Comparison of ENCODE assay signal across 8 cellular contexts in genomic region chr2:189698020-189698887, GRCh38. TPM values are rescaled to one million over a fixed set of nuclear protein-coding genes. Genes with fewer than 3 reads are reported as not detected.
DNase-seq lines count a peak whose midpoint lies in the region; ATAC-seq and TF ChIP-seq lines count a peak whose summit lies in the region.

No MANE protein-coding gene starts in this region.

- POLR2A ChIA-PET in activated B cell treated with CpG ODN at 0.5 μM for 24 hours (lab: Charles Lee): interaction anchor here (1.0 kb wide), 2 partner anchors 25 to 37 kb away, joined by 3 to 4 read pairs; partner anchors contain the start of gene ASNSD1

- DNase-seq in DMS114 treated with DMSO at 0.1 percent for 48 hours (lab: John Stamatoyannopoulos, UW; ENCODE audit: unreplicated experiment): peak; percentile 62
- DNase-seq in MV-4-11 (lab: John Stamatoyannopoulos, UW): peak; percentile 16
- DNase-seq in activated B cell treated with CpG ODN at 0.5 μM for 24 hours: no peak
- peak; percentile 35 for DNase-seq in fibroblast of gingiva (ENCODE audit: low read depth)
- DNase-seq in nephron progenitor cell: no peak
- DNase-seq in posterior vena cava (ENCODE audit: low spot score): no peak

- ATAC-seq in GM19025 (IDR thresholded peaks at IDR 0.05; ENCODE audit: low read depth, unreplicated experiment) (peak; percentile 63), activated B cell treated with CpG ODN at 0.5 μM for 24 hours (ENCODE audit: low read depth) (peak; percentile 58), GM21717 (IDR thresholded peaks at IDR 0.05; ENCODE audit: unreplicated experiment) (no peak)

- H3K36me3 Mint-ChIP-seq in activated B cell treated with CpG ODN at 0.5 μM for 24 hours (ENCODE audit: low read depth) (peaks cover 5% of the 10 kb centered on the region), nephron progenitor cell (ENCODE audit: low read depth) (peaks cover 3% of the 10 kb centered on the region)

- H3K27ac Mint-ChIP-seq in activated B cell treated with CpG ODN at 0.5 μM for 24 hours (no peak overlapping the region), nephron progenitor cell (no peak overlapping the region)

- TF ChIP-seq CTCF in activated B cell treated with CpG ODN at 0.5 μM for 24 hours (IDR thresholded peaks at IDR 0.05) (no peak), nephron progenitor cell (IDR thresholded peaks at IDR 0.05) (peak; percentile 66)

- no peaks in the 10 kb centered on the region for H3K27me3 Mint-ChIP-seq in activated B cell treated with CpG ODN at 0.5 μM for 24 hours
- H3K27me3 Mint-ChIP-seq in nephron progenitor cell (ENCODE audit: low read depth, poor library complexity): peaks cover 8% of the 10 kb centered on the region

- H3K4me1 Mint-ChIP-seq in activated B cell treated with CpG ODN at 0.5 μM for 24 hours (peaks cover 2% of the 10 kb centered on the region), nephron progenitor cell (no peaks in the 10 kb centered on the region)

- CTCF ChIA-PET in activated B cell treated with CpG ODN at 0.5 μM for 24 hours (lab: Charles Lee): interaction anchor here (0.8 to 2.2 kb wide), 9 partner anchors 11 to 39 kb away, joined by 3 to 17 read pairs (median 7); partner anchors contain the start of genes ANKAR and ASNSD1

- intact Hi-C loops in activated B cell treated with CpG ODN at 0.5 μM for 24 hours (cut with micrococcal nuclease) (loop anchor here (1.0 to 2.0 kb wide), 4 partner anchors 24 to 604 kb away; partner anchors contain the start of genes ANKAR, ASNSD1 and OSGEPL1), posterior vena cava (cut with DNase I) (loop anchor here in 1 of 2 donors (5.0 kb wide), 1 partner anchor 36 kb away; the partner anchor contains the start of gene ASNSD1)

- H3K9me3 Mint-ChIP-seq in activated B cell treated with CpG ODN at 0.5 μM for 24 hours (no peaks in the 10 kb centered on the region), nephron progenitor cell (no peaks in the 10 kb centered on the region)

- H3K4me3 Mint-ChIP-seq in activated B cell treated with CpG ODN at 0.5 μM for 24 hours (no peak overlapping the region), nephron progenitor cell (peak overlapping the region; percentile 62)

RNA-seq across cellular contexts. Expression of gene ANKAR, which starts 23.8 kb away (rescaled TPM):
- total RNA-seq in activated B cell treated with CpG ODN at 0.5 μM for 24 hours (13.1 and 14.5 TPM in 2 replicates), posterior vena cava (10 to 100 TPM; 14.1 to 15.1 TPM)

RNA-seq across cellular contexts. Expression of gene ASNSD1, which starts 37.0 kb away (rescaled TPM):
- total RNA-seq in activated B cell treated with CpG ODN at 0.5 μM for 24 hours (27.5 and 31.1 TPM in 2 replicates), posterior vena cava (10 to 100 TPM; 32.4 to 36.2 TPM)

Comparison
In these comparisons a context has a peak if more than half of its experiments do, and no peak if none do; other contexts are left out.
1. DNase-seq: peak in DMS114 treated with DMSO at 0.1 percent for 48 hours (single experiment), MV-4-11 (single experiment) and fibroblast of gingiva (single experiment); none in activated B cell treated with CpG ODN at 0.5 μM for 24 hours (single experiment), nephron progenitor cell (single experiment) and posterior vena cava (single experiment).